18 cellular contexts compared by ENCODE assay signal in the genomic region with DNA sequence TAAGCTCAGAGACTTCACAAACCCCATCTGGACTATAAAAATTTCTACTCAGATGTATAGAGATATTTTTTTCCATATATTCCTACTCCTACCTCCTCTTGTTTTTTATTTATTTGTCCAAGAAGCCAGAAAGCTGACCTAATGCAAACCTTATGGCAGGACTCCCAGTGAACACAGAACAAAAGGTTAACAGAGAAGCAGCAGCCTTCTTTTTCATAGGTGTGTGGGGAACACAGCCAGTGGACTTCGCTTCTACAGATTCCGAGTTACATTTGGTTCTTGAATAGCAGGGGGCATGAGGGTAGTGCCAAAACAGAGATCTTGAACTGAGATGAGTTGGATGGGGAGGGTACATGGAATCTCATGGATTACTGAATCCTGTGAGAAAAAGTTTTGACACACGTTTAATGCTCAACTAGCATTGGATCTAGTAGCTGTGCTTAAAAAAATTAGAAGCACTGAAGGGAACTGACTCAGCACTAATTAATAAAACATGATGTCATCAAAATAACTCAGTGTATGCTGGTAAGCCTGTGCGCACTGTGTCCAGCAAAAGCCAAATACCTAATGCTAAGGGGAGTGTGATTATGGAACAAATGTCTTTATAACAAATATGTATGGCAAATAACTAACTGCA.
"Had no signal": no experiment of that assay in that cellular context is flagged by ENCODE, and none has a peak within 500 bp of the region (broad histone marks: within the 10 kb centered on the region; RNA-seq: fewer than 3 reads in every experiment).

No MANE protein-coding gene starts in this region.

- DNase-seq: activated CD4-positive, alpha-beta T cell treated with anti-CD3 and anti-CD28 coated beads for 1 hour; activated CD4-positive, alpha-beta T cell treated with anti-CD3 and anti-CD28 coated beads, Interleukin-2, amount 50 U/mL, for 4 hours; activated naive CD4-positive, alpha-beta T cell; activated T-cell treated with anti-CD3 and anti-CD28 coated beads for 4 hours; anterior cingulate cortex; dermis blood vessel endothelial cell; effector memory CD8-positive, alpha-beta T cell; gastrocnemius medialis; heart left ventricle; immature natural killer cell; mammary epithelial cell; stimulated activated naive CD8-positive, alpha-beta T cell treated with anti-CD3 and anti-CD28 coated beads, Interleukin-15, Interleukin-2, amounts not matched to agents 100 U/mL and 50 U/mL, for 24 hours; T-helper 1 cell; T1000 had no signal

- H3K9me3 ChIP-seq: gastrocnemius medialis, prostate gland had no signal

- H3K36me3 ChIP-seq: gastrocnemius medialis, heart left ventricle, prostate gland had no signal

- H3K9me3 Mint-ChIP-seq: type B pancreatic cell had no signal

- H3K4me3 Mint-ChIP-seq: effector memory CD8-positive, alpha-beta T cell; immature natural killer cell; type B pancreatic cell had no signal

- H3K4me1 ChIP-seq: heart left ventricle, prostate gland had no signal

- ATAC-seq: effector memory CD8-positive, alpha-beta T cell; gastrocnemius medialis; heart left ventricle; left lobe of liver; sciatic nerve; stimulated activated naive CD8-positive, alpha-beta T cell treated with anti-CD3 and anti-CD28 coated beads, Interleukin-15, Interleukin-2, amounts not matched to agents 100 U/mL and 50 U/mL, for 24 hours had no signal

- H3K4me1 Mint-ChIP-seq: immature natural killer cell had no signal

- H3K27me3 Mint-ChIP-seq: effector memory CD8-positive, alpha-beta T cell; type B pancreatic cell had no signal

- H3K27ac ChIP-seq: gastrocnemius medialis, heart left ventricle, prostate gland had no signal

- H3K4me3 ChIP-seq: gastrocnemius medialis, heart left ventricle, prostate gland had no signal

- H3K27me3 ChIP-seq: gastrocnemius medialis, heart left ventricle had no signal

- H3K36me3 Mint-ChIP-seq: immature natural killer cell, type B pancreatic cell had no signal

- H3K27ac Mint-ChIP-seq: effector memory CD8-positive, alpha-beta T cell; immature natural killer cell; type B pancreatic cell had no signal
